ENCODE assay signal across 14 cellular contexts in the genomic region with DNA sequence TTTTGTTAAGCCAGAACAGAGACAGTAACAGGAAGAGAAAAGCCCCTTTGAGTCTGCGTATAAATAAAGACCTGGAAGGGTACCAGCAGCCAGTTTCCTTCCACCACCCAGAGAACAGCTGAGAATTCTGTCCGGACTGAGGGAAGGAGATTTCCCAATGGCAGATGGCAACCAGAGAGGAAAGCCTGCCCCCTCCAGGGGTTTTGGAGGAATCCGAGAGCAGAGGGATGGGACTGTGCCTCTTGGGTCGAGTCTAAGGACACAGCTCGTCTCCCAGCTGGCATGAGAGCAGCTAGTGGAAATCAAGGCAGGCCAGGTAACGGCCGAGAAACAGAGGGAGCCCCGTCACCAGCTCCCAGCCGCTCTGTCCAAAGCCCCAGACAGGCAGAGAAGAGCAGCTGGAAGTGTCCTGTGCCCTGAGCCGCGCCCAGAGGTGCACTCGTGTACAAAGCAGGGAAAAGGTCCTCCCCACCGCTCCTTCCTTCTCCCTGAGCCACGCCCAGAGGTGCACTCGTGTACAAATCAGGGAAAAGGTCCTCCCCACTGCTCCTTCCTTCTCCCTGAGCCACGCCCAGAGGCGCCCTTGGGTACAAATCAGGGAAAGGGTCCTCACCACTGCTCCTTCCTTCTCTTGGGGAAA.
DNase-seq lines count a peak whose midpoint lies in the region; ATAC-seq, FAIRE-seq and TF ChIP-seq lines count a peak whose summit lies in the region.
"Had no signal": no experiment of that assay in that cellular context is flagged by ENCODE, and none has a peak within 500 bp of the region (broad histone marks: within the 10 kb centered on the region; RNA-seq: fewer than 3 reads in every experiment).

No MANE protein-coding gene starts in this region.

- H2AFZ ChIP-seq in keratinocyte (ENCODE audit: control insufficient read depth, low read length): peak overlapping the region; percentile 26

- H3K4me3 ChIP-seq in keratinocyte (ENCODE audit: control insufficient read depth in 2 of 3, extremely low read depth in 1 of 3, insufficient read depth in 2 of 3, low read depth in 1 of 3, low read length in 3 of 3) (no peak overlapping the region), aorta (ENCODE audit: low read length in 2 of 2) (no peak overlapping the region)
- H3K4me3 ChIP-seq: esophagus squamous epithelium had no signal

- H3K4me1 ChIP-seq in keratinocyte (ENCODE audit: control insufficient read depth, extremely low read depth, insufficient read depth, low read length) (peaks cover 3% of the 10 kb centered on the region), aorta (ENCODE audit: control insufficient read depth in 1 of 2, insufficient read depth in 2 of 2, low read length in 2 of 2) (no peaks in the 10 kb centered on the region)

- H3K79me2 ChIP-seq in keratinocyte (ENCODE audit: control insufficient read depth, insufficient read depth, low read length): no peaks in the 10 kb centered on the region

- TF ChIP-seq CTCF in VCaP (conservative IDR thresholded peaks at IDR 0.05): peak; percentile 15; the same call in 1 of the 2 replicates
- peak in 1 of 3 experiments; percentile 22 for TF ChIP-seq CTCF in keratinocyte (optimal IDR thresholded peaks at IDR 0.05 in 1 of 3, IDR thresholded peaks at IDR 0.05 in 1 of 3, conservative IDR thresholded peaks at IDR 0.05 in 1 of 3; ENCODE audit: extremely low read depth in 1 of 3, insufficient read depth in 2 of 3, low read length in 3 of 3)

- H3K27me3 ChIP-seq in keratinocyte (ENCODE audit: control insufficient read depth, extremely low read depth, insufficient read depth, low read length) (peaks cover 23% of the 10 kb centered on the region), aorta (ENCODE audit: control insufficient read depth in 1 of 2, insufficient read depth in 2 of 2, low read length in 1 of 2) (no peaks in the 10 kb centered on the region)

- H3K9ac ChIP-seq in keratinocyte (ENCODE audit: control insufficient read depth, extremely low read depth, insufficient read depth, low read length): no peak overlapping the region

- H3K36me3 Mint-ChIP-seq in activated T-cell treated with anti-CD3 and anti-CD28 coated beads, Interleukin-2, amount 50 U/mL, for 24 hours (ENCODE audit: low read depth): no peaks in the 10 kb centered on the region
- H3K36me3 Mint-ChIP-seq in activated T-cell treated with anti-CD3 and anti-CD28 coated beads, Interleukin-2, amount 50 U/mL, for 4 hours (ENCODE audit: insufficient read depth): no peaks in the 10 kb centered on the region
- H3K36me3 Mint-ChIP-seq: type B pancreatic cell had no signal

- no peak overlapping the region for H3K4me2 ChIP-seq in keratinocyte (ENCODE audit: control insufficient read depth, extremely low read depth, insufficient read depth, low read depth, low read length)

- no peaks in the 10 kb centered on the region for H3K9me3 ChIP-seq in keratinocyte (ENCODE audit: control insufficient read depth, low read depth, low read length)
- no peaks in the 10 kb centered on the region for H3K9me3 ChIP-seq in aorta (ENCODE audit: control insufficient read depth, low read length)
- H3K9me3 ChIP-seq: esophagus squamous epithelium had no signal

- DNase-seq in activated T-cell treated with anti-CD3 and anti-CD28 coated beads, Interleukin-2, amount 50 U/mL, for 24 hours: peak; percentile 21
- DNase-seq in activated T-cell treated with anti-CD3 and anti-CD28 coated beads, Interleukin-2, amount 50 U/mL, for 4 hours: no peak
- DNase-seq in keratinocyte (ENCODE audit: low read depth, low spot score) (no peak), aorta (no peak), NCI-H2171 treated with DMSO at 0.1 percent for 48 hours (lab: John Stamatoyannopoulos, UW) (no peak), GOT3 (lab: John Stamatoyannopoulos, UW) (no peak)
- no peak for DNase-seq in activated effector memory CD4-positive, alpha-beta T cell treated with anti-CD3 and anti-CD28 coated beads, Interleukin-2, amount 50 U/mL, for 16 hours
- DNase-seq: activated CD8-positive, alpha-beta memory T cell treated with anti-CD3 and anti-CD28 coated beads, Interleukin-2, amount 50 U/mL, for 48 hours; esophagus squamous epithelium; NCI-H1092; T-helper 17 cell had no signal

- no peaks in the 10 kb centered on the region for H3K4me1 Mint-ChIP-seq in activated T-cell treated with anti-CD3 and anti-CD28 coated beads, Interleukin-2, amount 50 U/mL, for 24 hours (ENCODE audit: low read depth)
- no peaks in the 10 kb centered on the region for H3K4me1 Mint-ChIP-seq in activated T-cell treated with anti-CD3 and anti-CD28 coated beads, Interleukin-2, amount 50 U/mL, for 4 hours (ENCODE audit: low read depth)
- H3K4me1 Mint-ChIP-seq: B cell had no signal

- no peak overlapping the region for H3K4me3 Mint-ChIP-seq in activated T-cell treated with anti-CD3 and anti-CD28 coated beads, Interleukin-2, amount 50 U/mL, for 24 hours
- H3K4me3 Mint-ChIP-seq in activated T-cell treated with anti-CD3 and anti-CD28 coated beads, Interleukin-2, amount 50 U/mL, for 4 hours: no peak overlapping the region
- H3K4me3 Mint-ChIP-seq: B cell, T-helper 17 cell, type B pancreatic cell had no signal

- no peaks in the 10 kb centered on the region for H3K9me3 Mint-ChIP-seq in activated T-cell treated with anti-CD3 and anti-CD28 coated beads, Interleukin-2, amount 50 U/mL, for 24 hours
- H3K9me3 Mint-ChIP-seq in activated T-cell treated with anti-CD3 and anti-CD28 coated beads, Interleukin-2, amount 50 U/mL, for 4 hours: no peaks in the 10 kb centered on the region
- H3K9me3 Mint-ChIP-seq: type B pancreatic cell had no signal

- no peak for ATAC-seq in activated T-cell treated with anti-CD3 and anti-CD28 coated beads, Interleukin-2, amount 50 U/mL, for 4 hours
- ATAC-seq in aorta (ENCODE audit: low FRiP score): peak; percentile 42
- ATAC-seq: T-helper 17 cell had no signal

- no peaks in the 10 kb centered on the region for H3K9me1 ChIP-seq in keratinocyte (ENCODE audit: control insufficient read depth, extremely low read depth, insufficient read depth, low read length)

- H3K27ac ChIP-seq in VCaP (no peak overlapping the region), keratinocyte (ENCODE audit: control insufficient read depth, insufficient read depth, low read length) (no peak overlapping the region), aorta (ENCODE audit: low read depth in 1 of 2, low read length in 2 of 2) (no peak overlapping the region)
- H3K27ac ChIP-seq: esophagus squamous epithelium had no signal

- H3K27me3 Mint-ChIP-seq in activated T-cell treated with anti-CD3 and anti-CD28 coated beads, Interleukin-2, amount 50 U/mL, for 24 hours: peaks cover 6% of the 10 kb centered on the region
- peaks cover 10% of the 10 kb centered on the region for H3K27me3 Mint-ChIP-seq in activated T-cell treated with anti-CD3 and anti-CD28 coated beads, Interleukin-2, amount 50 U/mL, for 4 hours (ENCODE audit: low read depth)

- H3K36me3 ChIP-seq in keratinocyte (ENCODE audit: control insufficient read depth in 2 of 2, extremely low read depth in 1 of 2, insufficient read depth in 2 of 2, low read length in 2 of 2) (no peaks in the 10 kb centered on the region), aorta (ENCODE audit: control insufficient read depth in 1 of 2, insufficient read depth in 2 of 2, low read length in 1 of 2) (no peaks in the 10 kb centered on the region)
- H3K36me3 ChIP-seq: esophagus squamous epithelium had no signal

- no peaks in the 10 kb centered on the region for H4K20me1 ChIP-seq in keratinocyte (ENCODE audit: control insufficient read depth, extremely low read depth, insufficient read depth, low read length)

- dilution Hi-C loops in keratinocyte (cut with MboI; ENCODE audit: extremely low pct_ligation_motif_present, low sequenced_read_pairs): no loop called here

- H3K27ac Mint-ChIP-seq in activated T-cell treated with anti-CD3 and anti-CD28 coated beads, Interleukin-2, amount 50 U/mL, for 24 hours: no peak overlapping the region
- H3K27ac Mint-ChIP-seq: B cell, T-helper 17 cell, type B pancreatic cell had no signal

- intact Hi-C loops in aorta (cut with DNase I): no loop called here

- FAIRE-seq in keratinocyte (lab: Jason Lieb, UNC): no peak

- WGBS in aorta, 2 donors: 72 to 73% methylated on average over 17 of the region's 17 CpGs
